In the genomic region with DNA sequence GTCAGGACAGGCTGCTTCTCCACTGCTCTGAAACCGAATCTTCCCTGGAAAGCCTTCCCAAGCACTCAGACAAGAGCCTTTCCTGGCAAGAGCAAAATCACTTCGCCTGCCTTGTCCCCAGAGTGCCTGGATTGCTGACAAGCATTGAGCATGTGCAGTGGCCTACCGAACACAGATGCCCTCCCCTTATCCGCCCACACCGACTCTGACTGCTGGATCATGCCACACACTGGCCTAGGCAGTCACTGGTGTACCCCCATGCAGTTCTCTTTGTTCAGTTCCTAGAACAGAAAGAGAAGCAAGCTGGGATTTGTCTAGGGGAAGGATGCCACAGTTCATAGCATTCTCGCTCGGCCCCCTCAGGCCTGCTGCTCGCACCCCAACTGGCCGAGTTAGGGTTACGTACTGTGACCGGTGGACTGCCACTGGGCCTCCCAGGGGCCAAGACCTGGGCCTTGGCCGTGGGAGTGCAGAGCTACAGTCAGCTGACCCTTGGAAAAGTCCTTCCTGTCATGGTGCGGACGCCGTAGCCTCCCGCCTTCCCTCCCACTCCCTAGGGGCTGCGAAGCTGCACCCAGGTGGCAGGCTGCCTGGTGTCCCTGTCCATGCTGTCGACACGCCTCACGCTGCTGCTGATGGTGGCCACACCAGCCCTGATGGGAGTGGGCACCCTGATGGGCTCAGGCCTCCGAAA, we compare ENCODE assay signal across 24 cellular contexts. TPM values are rescaled to one million over a fixed set of nuclear protein-coding genes. Genes with fewer than 3 reads are reported as not detected.
DNase-seq lines count a peak whose midpoint lies in the region; ATAC-seq, FAIRE-seq and TF ChIP-seq lines count a peak whose summit lies in the region.
"Had no signal": no experiment of that assay in that cellular context is flagged by ENCODE, and none has a peak within 500 bp of the region (broad histone marks: within the 10 kb centered on the region; RNA-seq: fewer than 3 reads in every experiment).

No MANE protein-coding gene starts in this region.

- H3K4me1 Mint-ChIP-seq in Caco-2 (ENCODE audit: low read depth, unreplicated experiment) = peaks cover 5% of the 10 kb centered on the region
- peaks cover 17% of the 10 kb centered on the region for H3K4me1 Mint-ChIP-seq in T-helper 17 cell

- H3K36me3 Mint-ChIP-seq in Caco-2 (ENCODE audit: insufficient read depth, unreplicated experiment) (peaks cover 6% of the 10 kb centered on the region), T-helper 17 cell (ENCODE audit: low read depth) (peaks cover 3% of the 10 kb centered on the region)

- POLR2A ChIA-PET in Caco-2 (lab: Charles Lee) = no interaction called here

- H3K27ac ChIP-seq in left ventricle myocardium inferior (replicated peaks) = peak overlapping the region; percentile 71
- H3K27ac ChIP-seq in gastrocnemius medialis = peak overlapping the region in 3 of 4 donors; percentile 36 to 61 (median 44)
- H3K27ac ChIP-seq: BLaER1, PC-9 had no signal

- CTCF ChIA-PET in Caco-2 (lab: Charles Lee) = no interaction called here

- no peak for FAIRE-seq in GM19239 (lab: Jason Lieb, UNC)
- FAIRE-seq: GM12891, H54 had no signal

- H3K4me1 ChIP-seq in Caco-2 (peaks cover 12% of the 10 kb centered on the region), left ventricle myocardium inferior (peaks cover 40% of the 10 kb centered on the region), gastrocnemius medialis (peaks cover 13% of the 10 kb centered on the region in 2 donors)

- H3K9me3 ChIP-seq in Caco-2 = no peaks in the 10 kb centered on the region
- no peaks in the 10 kb centered on the region for H3K9me3 ChIP-seq in T-helper 17 cell (ENCODE audit: control insufficient read depth, low read length, poor library complexity, severe bottlenecking)
- H3K9me3 ChIP-seq in left ventricle myocardium inferior (replicated peaks) = no peaks in the 10 kb centered on the region
- H3K9me3 ChIP-seq in gastrocnemius medialis = no peaks in the 10 kb centered on the region
- H3K9me3 ChIP-seq: BLaER1 had no signal

- no peak for DNase-seq in Caco-2
- no peak for DNase-seq in T-helper 17 cell
- peak; percentile 43 for DNase-seq in left ventricle myocardium inferior
- DNase-seq in gastrocnemius medialis = peak in 1 of 2 donors; percentile 40
- DNase-seq in GM19239 (ENCODE audit: insufficient read length, low spot score) = no peak
- DNase-seq in NCI-H1417 (lab: John Stamatoyannopoulos, UW) = no peak
- no peak for DNase-seq in NCI-H748 treated with DMSO at 0.1 percent for 48 hours (lab: John Stamatoyannopoulos, UW)
- DNase-seq: CD4-positive, alpha-beta memory T cell; DMS153; HFFc6; KBM-7; MM.1S; NCI-H1048; NCI-H1436; NCI-H1930; NCI-H510A; PC-9; RPMI8226 had no signal

- peak overlapping the region; percentile 42 for H3K27ac Mint-ChIP-seq in Caco-2 (ENCODE audit: unreplicated experiment)
- H3K27ac Mint-ChIP-seq in T-helper 17 cell = no peak overlapping the region
- H3K27ac Mint-ChIP-seq: CD4-positive, alpha-beta memory T cell; HFFc6 had no signal

- H3K9me3 Mint-ChIP-seq in Caco-2 (ENCODE audit: unreplicated experiment) = no peaks in the 10 kb centered on the region
- H3K9me3 Mint-ChIP-seq: HFFc6 had no signal

- BruUV-seq in Caco-2 (replicated peaks; lab: Mats Ljungman, UMichigan) = no TSS peak

- intact Hi-C loops in Caco-2 (cut with micrococcal nuclease; ENCODE audit: unreplicated experiment) (no loop called here), left ventricle myocardium inferior (cut with micrococcal nuclease) (loop anchor here (10.0 kb wide), 1 partner anchor 70 kb away; no protein-coding TSS in a partner anchor), gastrocnemius medialis (cut with DNase I; ENCODE audit: low total_unique reads) (no loop called here)

- H3K4me3 Mint-ChIP-seq in Caco-2 (ENCODE audit: unreplicated experiment) = no peak overlapping the region
- H3K4me3 Mint-ChIP-seq in T-helper 17 cell = peak overlapping the region; percentile 31
- H3K4me3 Mint-ChIP-seq: CD4-positive, alpha-beta memory T cell; HFFc6 had no signal

- H3K4me3 ChIP-seq in Caco-2 (ENCODE audit: low read depth, low read length) (no peak overlapping the region), left ventricle myocardium inferior (no peak overlapping the region), gastrocnemius medialis (no peak overlapping the region)
- H3K4me3 ChIP-seq: BLaER1, PC-9 had no signal

- no peaks in the 10 kb centered on the region for H3K27me3 ChIP-seq in Caco-2 (replicated peaks; ENCODE audit: control insufficient read depth, insufficient read depth, low read length)
- no peaks in the 10 kb centered on the region for H3K27me3 ChIP-seq in left ventricle myocardium inferior (ENCODE audit: low read depth)
- H3K27me3 ChIP-seq in gastrocnemius medialis = no peaks in the 10 kb centered on the region
- H3K27me3 ChIP-seq: BLaER1 had no signal

- TF ChIP-seq CTCF in Caco-2 (IDR thresholded peaks at IDR 0.05; ENCODE audit: insufficient read depth in 1 of 2, low read depth in 1 of 2, low read length in 1 of 2, severe bottlenecking in 1 of 2, unreplicated experiment in 1 of 2) (no peak), left ventricle myocardium inferior (IDR thresholded peaks at IDR 0.05; ENCODE audit: borderline replicate concordance) (no peak), gastrocnemius medialis (IDR thresholded peaks at IDR 0.05 in 4 of 5, conservative IDR thresholded peaks at IDR 0.05 in 1 of 5) (no peak)

- ATAC-seq in T-helper 17 cell (no peak), gastrocnemius medialis (peak; percentile 27 to 64), GM18873 (IDR thresholded peaks at IDR 0.05; ENCODE audit: low FRiP score, unreplicated experiment) (no peak)
- ATAC-seq: SK-N-SH treated with all-trans-retinoic acid at 6 μM for 48 hours had no signal

- TF ChIP-seq POLR2A in gastrocnemius medialis (IDR thresholded peaks at IDR 0.05) = no peak

- in situ Hi-C loops in gastrocnemius medialis (cut with MboI; ENCODE audit: low sequenced_read_pairs in 4 of 4) = loop anchor here in 1 of 4 donors (10.0 kb wide), 1 partner anchor 70 kb away; no protein-coding TSS in a partner anchor

- no peaks in the 10 kb centered on the region for H3K27me3 Mint-ChIP-seq in Caco-2 (ENCODE audit: insufficient read depth, unreplicated experiment)
- no peaks in the 10 kb centered on the region for H3K27me3 Mint-ChIP-seq in T-helper 17 cell
- H3K27me3 Mint-ChIP-seq: CD4-positive, alpha-beta memory T cell had no signal

- H3K36me3 ChIP-seq in Caco-2 (ENCODE audit: control insufficient read depth, insufficient read depth, low read length) (no peaks in the 10 kb centered on the region), left ventricle myocardium inferior (peaks cover 39% of the 10 kb centered on the region), gastrocnemius medialis (peaks cover 0 to 22% of the 10 kb centered on the region in 2 donors)

RNA-seq across cellular contexts. Expression of a gene that starts 6.9 kb away (rescaled TPM):
- total RNA-seq in Caco-2 (2022) (30.1 and 30.8 TPM in 2 replicates), T-helper 17 cell (10 to 100 TPM; 47.7 to 60.1 TPM), left ventricle myocardium inferior (28.3 TPM), gastrocnemius medialis (10 to 100 TPM; 10.4 to 25.7 (median 16.2) TPM)

RNA-seq across cellular contexts. Expression of a gene that starts 10.9 kb away (rescaled TPM):
- 4.3 and 4.8 TPM in 2 replicates for total RNA-seq in Caco-2 (2022)
- 10 to 100 TPM in 1 of 2 donors, 1 to 10 TPM in 1; 5.3 to 12.2 TPM for total RNA-seq in T-helper 17 cell
- total RNA-seq in left ventricle myocardium inferior = not detected
- under 1 TPM in 1 of 4 donors, not detected in 3; 0.31 TPM for total RNA-seq in gastrocnemius medialis

RNA-seq across cellular contexts. Expression of a gene that starts 13.2 kb away (rescaled TPM):
- 0.70 and 1.1 TPM in 2 replicates for total RNA-seq in Caco-2 (2022)
- 1 to 10 TPM; 6.7 to 9.1 TPM for total RNA-seq in T-helper 17 cell
- 5.3 TPM for total RNA-seq in left ventricle myocardium inferior
- total RNA-seq in gastrocnemius medialis = 10 to 100 TPM in 1 of 4 donors, 1 to 10 TPM in 2, under 1 TPM in 1; 0.72 to 11.0 (median 2.5) TPM
- total RNA-seq: G401 had no signal

RNA-seq across cellular contexts. Expression of a gene that starts 22.5 kb away (rescaled TPM):
- total RNA-seq in Caco-2 (2022) = 23.8 and 25.2 TPM in 2 replicates
- total RNA-seq in T-helper 17 cell = 1 to 10 TPM; 4.7 TPM
- total RNA-seq in left ventricle myocardium inferior = 9.6 TPM
- 10 to 100 TPM in 1 of 4 donors, 1 to 10 TPM in 3; 3.7 to 10.7 (median 5.9) TPM for total RNA-seq in gastrocnemius medialis

RNA-seq across cellular contexts. Expression of a gene that starts 24.2 kb away (rescaled TPM):
- 249 and 255 TPM in 2 replicates for total RNA-seq in Caco-2 (2022)
- 10 to 100 TPM; 48.9 to 61.3 TPM for total RNA-seq in T-helper 17 cell
- 62.9 TPM for total RNA-seq in left ventricle myocardium inferior
- total RNA-seq in gastrocnemius medialis = 10 to 100 TPM; 27.5 to 39.6 (median 33.0) TPM

Comparison
In these comparisons a context has a peak if more than half of its experiments do, and no peak if none do; other contexts are left out.
1. ATAC-seq: peak in gastrocnemius medialis (2 of 2); none in T-helper 17 cell (single experiment) and GM18873 (single experiment).